In the genomic region with DNA sequence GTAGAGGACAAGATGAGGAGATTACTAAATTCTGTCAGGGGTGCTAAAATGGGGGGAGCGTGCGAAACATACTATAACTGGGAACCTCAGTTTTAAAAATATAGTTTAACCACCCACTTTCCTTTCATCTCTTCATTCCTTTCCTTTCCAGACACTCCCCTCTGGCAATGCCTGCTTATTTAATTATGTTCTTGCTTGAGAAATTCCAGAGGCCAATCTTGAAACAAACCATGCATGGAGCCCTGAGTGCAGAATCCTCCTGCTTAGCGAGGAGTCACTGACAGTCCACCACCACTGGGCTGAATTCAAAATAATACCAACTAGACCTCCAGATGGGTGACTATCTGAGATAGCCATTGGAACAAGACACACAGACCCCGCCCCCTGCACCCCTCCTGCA, we compare ENCODE assay signal across 27 cellular contexts.
"Had no signal": no experiment of that assay in that cellular context is flagged by ENCODE, and none has a peak within 500 bp of the region (broad histone marks: within the 10 kb centered on the region; RNA-seq: fewer than 3 reads in every experiment).

No MANE protein-coding gene starts in this region.

- H3K4me3 Mint-ChIP-seq: activated CD4-positive, alpha-beta T cell treated with anti-CD3 and anti-CD28 coated beads, Interleukin-2, amount 10 ng/mL, durations not matched to agents 7 days and 5 days; activated CD8-positive, alpha-beta T cell treated with anti-CD3 and anti-CD28 coated beads for 36 hours; activated naive CD4-positive, alpha-beta T cell treated with anti-CD3 and anti-CD28 coated beads, Interleukin-2, amount 50 U/mL, for 24 hours; brain; naive B cell; stimulated activated effector memory CD8-positive, alpha-beta T cell treated with anti-CD3 and anti-CD28 coated beads, Interleukin-12 subunit alpha, Interleukin-12 subunit beta, amount 100 ng/mL, for 72 hours; T-cell; T-helper 2 cell treated with Interferon-gamma antibody and Interleukin-4, amounts not matched to agents 5 μg/mL and 100 μg/mL, for 36 hours; type B pancreatic cell had no signal

- H3K9me3 ChIP-seq: mucosa of descending colon, prostate gland, stomach, suprapubic skin, vagina had no signal

- H3K27ac Mint-ChIP-seq: activated CD4-positive, alpha-beta T cell treated with anti-CD3 and anti-CD28 coated beads, Interleukin-2, amount 10 ng/mL, durations not matched to agents 7 days and 5 days; activated CD8-positive, alpha-beta T cell treated with anti-CD3 and anti-CD28 coated beads for 36 hours; activated naive CD4-positive, alpha-beta T cell treated with anti-CD3 and anti-CD28 coated beads, Interleukin-2, amount 50 U/mL, for 24 hours; stimulated activated effector memory CD8-positive, alpha-beta T cell treated with anti-CD3 and anti-CD28 coated beads, Interleukin-12 subunit alpha, Interleukin-12 subunit beta, amount 100 ng/mL, for 72 hours; T-cell; T-helper 2 cell treated with Interferon-gamma antibody and Interleukin-4, amounts not matched to agents 5 μg/mL and 100 μg/mL, for 36 hours; type B pancreatic cell had no signal

- H3K4me1 Mint-ChIP-seq: activated CD4-positive, alpha-beta T cell treated with anti-CD3 and anti-CD28 coated beads, Interleukin-2, amount 10 ng/mL, durations not matched to agents 7 days and 5 days; activated naive CD4-positive, alpha-beta T cell treated with anti-CD3 and anti-CD28 coated beads, Interleukin-2, amount 50 U/mL, for 24 hours; stimulated activated effector memory CD8-positive, alpha-beta T cell treated with anti-CD3 and anti-CD28 coated beads, Interleukin-12 subunit alpha, Interleukin-12 subunit beta, amount 100 ng/mL, for 72 hours; T-cell had no signal

- DNase-seq: activated CD4-positive, alpha-beta T cell treated with anti-CD3 and anti-CD28 coated beads, Interleukin-2, amount 10 ng/mL, durations not matched to agents 7 days and 5 days; activated CD4-positive, CD25-positive, alpha-beta regulatory T cell treated with anti-CD3 and anti-CD28 coated beads, Interleukin-2, amount 50 U/mL, for 72 hours; activated CD8-positive, alpha-beta T cell treated with anti-CD3 and anti-CD28 coated beads for 36 hours; activated gamma-delta T cell treated with Interleukin-2 at 50 U/mL for 16 hours; aorta; effector memory CD4-positive, alpha-beta T cell; foreskin melanocyte; glutamatergic neuron; hypothalamus; left cardiac atrium; mesenchymal stem cell; mucosa of descending colon; naive B cell; right cardiac atrium; stimulated activated CD4-positive, alpha-beta T cell treated with anti-CD3 and anti-CD28 coated beads, Interleukin-1b, Interleukin-23, amount 100 ng/mL, for 48 hours; stomach; T-cell; WERI-Rb-1 had no signal

- ATAC-seq: activated CD8-positive, alpha-beta T cell treated with anti-CD3 and anti-CD28 coated beads for 36 hours; left cardiac atrium; mucosa of descending colon; right cardiac atrium; stimulated activated effector memory CD8-positive, alpha-beta T cell treated with anti-CD3 and anti-CD28 coated beads, Interleukin-12 subunit alpha, Interleukin-12 subunit beta, amount 100 ng/mL, for 72 hours; T-cell had no signal

- H3K4me3 ChIP-seq: mucosa of descending colon, prostate gland, skin epidermis, stomach, suprapubic skin, vagina had no signal

- H3K27me3 ChIP-seq: stomach, suprapubic skin, vagina had no signal

- H3K36me3 Mint-ChIP-seq: activated naive CD4-positive, alpha-beta T cell treated with anti-CD3 and anti-CD28 coated beads, Interleukin-2, amount 50 U/mL, for 24 hours; brain; naive B cell; stimulated activated effector memory CD8-positive, alpha-beta T cell treated with anti-CD3 and anti-CD28 coated beads, Interleukin-12 subunit alpha, Interleukin-12 subunit beta, amount 100 ng/mL, for 72 hours; T-cell; type B pancreatic cell had no signal

- H3K36me3 ChIP-seq: prostate gland, stomach, suprapubic skin, vagina, WERI-Rb-1 had no signal

- H3K4me1 ChIP-seq: prostate gland, suprapubic skin, vagina had no signal

- H3K27me3 Mint-ChIP-seq: activated CD8-positive, alpha-beta T cell treated with anti-CD3 and anti-CD28 coated beads for 36 hours; type B pancreatic cell had no signal

- H3K9me3 Mint-ChIP-seq: activated CD4-positive, alpha-beta T cell treated with anti-CD3 and anti-CD28 coated beads, Interleukin-2, amount 10 ng/mL, durations not matched to agents 7 days and 5 days; activated CD8-positive, alpha-beta T cell treated with anti-CD3 and anti-CD28 coated beads for 36 hours; activated naive CD4-positive, alpha-beta T cell treated with anti-CD3 and anti-CD28 coated beads, Interleukin-2, amount 50 U/mL, for 24 hours; brain; stimulated activated effector memory CD8-positive, alpha-beta T cell treated with anti-CD3 and anti-CD28 coated beads, Interleukin-12 subunit alpha, Interleukin-12 subunit beta, amount 100 ng/mL, for 72 hours; T-helper 2 cell treated with Interferon-gamma antibody and Interleukin-4, amounts not matched to agents 5 μg/mL and 100 μg/mL, for 36 hours; type B pancreatic cell had no signal

- H3K27ac ChIP-seq: prostate gland, skin epidermis, stomach, suprapubic skin, vagina, WERI-Rb-1 had no signal
